Comparison of ENCODE assay signal across 1 cellular context in genomic region chr18:36419188-36419912, GRCh38.
TF ChIP-seq lines count a peak whose summit lies in the region.

No MANE protein-coding gene starts in this region.

TF ChIP-seq in SK-N-SH treated with all-trans-retinoic acid at 6 μM for 48 hours, 23 proteins besides CTCF, POLR2A, EP300 and RAD21 (continued from another document):
- TF ChIP-seq CREB5 (CRISPR knock-in tag; IDR thresholded peaks at IDR 0.05; ENCODE audit: low read depth) (no peak), PATZ1 (CRISPR knock-in tag; IDR thresholded peaks at IDR 0.05; ENCODE audit: borderline replicate concordance) (no peak), ZC3H10 (CRISPR knock-in tag; IDR thresholded peaks at IDR 0.05) (no peak), ZFP3 (CRISPR knock-in tag; IDR thresholded peaks at IDR 0.05) (no peak)
